ENCODE assay signal across 16 cellular contexts in genomic region chr2:42307180-42307579, GRCh38. TPM values are rescaled to one million over a fixed set of nuclear protein-coding genes. Genes with fewer than 3 reads are reported as not detected.
DNase-seq lines count a peak whose midpoint lies in the region; ATAC-seq lines count a peak whose summit lies in the region.
"Had no signal": no experiment of that assay in that cellular context is flagged by ENCODE, and none has a peak within 500 bp of the region (broad histone marks: within the 10 kb centered on the region; RNA-seq: fewer than 3 reads in every experiment).

No MANE protein-coding gene starts in this region.

- no peaks in the 10 kb centered on the region for H3K27me3 Mint-ChIP-seq in activated CD4-positive, alpha-beta T cell treated with anti-CD3 and anti-CD28 coated beads, Interleukin-2, amount 10 ng/mL, durations not matched to agents 7 days and 5 days
- no peaks in the 10 kb centered on the region for H3K27me3 Mint-ChIP-seq in activated naive CD8-positive, alpha-beta T cell treated with anti-CD3 and anti-CD28 coated beads, Interleukin-2, amount 10 ng/mL, durations not matched to agents 7 days and 5 days
- no peaks in the 10 kb centered on the region for H3K27me3 Mint-ChIP-seq in activated naive CD8-positive, alpha-beta T cell treated with anti-CD3 and anti-CD28 coated beads for 36 hours
- no peaks in the 10 kb centered on the region for H3K27me3 Mint-ChIP-seq in T-helper 17 cell
- H3K27me3 Mint-ChIP-seq: CD4-positive, alpha-beta memory T cell; IgD-negative memory B cell had no signal

- H3K4me3 Mint-ChIP-seq in activated CD4-positive, alpha-beta T cell treated with anti-CD3 and anti-CD28 coated beads, Interleukin-2, amount 10 ng/mL, durations not matched to agents 7 days and 5 days: no peak overlapping the region
- H3K4me3 Mint-ChIP-seq in activated naive CD8-positive, alpha-beta T cell treated with anti-CD3 and anti-CD28 coated beads, Interleukin-2, amount 10 ng/mL, durations not matched to agents 7 days and 5 days: no peak overlapping the region
- H3K4me3 Mint-ChIP-seq in activated naive CD8-positive, alpha-beta T cell treated with anti-CD3 and anti-CD28 coated beads for 36 hours: no peak overlapping the region
- H3K4me3 Mint-ChIP-seq in T-helper 17 cell: no peak overlapping the region
- H3K4me3 Mint-ChIP-seq: CD14-positive monocyte, H9, IgD-negative memory B cell had no signal

- peaks cover 17% of the 10 kb centered on the region for H3K4me1 Mint-ChIP-seq in activated CD4-positive, alpha-beta T cell treated with anti-CD3 and anti-CD28 coated beads, Interleukin-2, amount 10 ng/mL, durations not matched to agents 7 days and 5 days
- peaks cover 14% of the 10 kb centered on the region for H3K4me1 Mint-ChIP-seq in activated naive CD8-positive, alpha-beta T cell treated with anti-CD3 and anti-CD28 coated beads, Interleukin-2, amount 10 ng/mL, durations not matched to agents 7 days and 5 days
- H3K4me1 Mint-ChIP-seq in activated naive CD8-positive, alpha-beta T cell treated with anti-CD3 and anti-CD28 coated beads for 36 hours: peaks cover 4% of the 10 kb centered on the region
- peaks cover 25% of the 10 kb centered on the region for H3K4me1 Mint-ChIP-seq in T-helper 17 cell
- H3K4me1 Mint-ChIP-seq: CD14-positive monocyte, H9, IgD-negative memory B cell had no signal

- DNase-seq in activated CD4-positive, alpha-beta T cell treated with anti-CD3 and anti-CD28 coated beads, Interleukin-2, amount 10 ng/mL, durations not matched to agents 7 days and 5 days: no peak
- no peak for DNase-seq in activated CD4-positive, alpha-beta T cell treated with anti-CD3 and anti-CD28 coated beads, Interleukin-2, amount 50 U/mL, for 4 hours
- no peak for DNase-seq in activated naive CD8-positive, alpha-beta T cell treated with anti-CD3 and anti-CD28 coated beads, Interleukin-2, amount 10 ng/mL, durations not matched to agents 7 days and 5 days
- DNase-seq in activated naive CD8-positive, alpha-beta T cell treated with anti-CD3 and anti-CD28 coated beads for 36 hours: no peak
- DNase-seq in T-helper 17 cell (no peak), SKM-1 treated with dmso at 0.1 percent for 144 hours (lab: John Stamatoyannopoulos, UW; ENCODE audit: unreplicated experiment) (no peak), AML-193 (lab: John Stamatoyannopoulos, UW) (no peak)
- DNase-seq: CD4-positive, alpha-beta memory T cell; DMS153; DMS79 treated with DMSO at 0.1 percent for 48 hours; GF-D8; H9 had no signal

- CTCF ChIA-PET in activated CD4-positive, alpha-beta T cell treated with anti-CD3 and anti-CD28 coated beads, Interleukin-2, amount 10 ng/mL, durations not matched to agents 7 days and 5 days (lab: Charles Lee): interaction anchor here (0.8 to 1.3 kb wide), 2 partner anchors 9 to 19 kb away, joined by 3 read pairs; no protein-coding TSS in a partner anchor

- no peaks in the 10 kb centered on the region for H3K9me3 Mint-ChIP-seq in activated CD4-positive, alpha-beta T cell treated with anti-CD3 and anti-CD28 coated beads, Interleukin-2, amount 10 ng/mL, durations not matched to agents 7 days and 5 days
- H3K9me3 Mint-ChIP-seq in activated naive CD8-positive, alpha-beta T cell treated with anti-CD3 and anti-CD28 coated beads, Interleukin-2, amount 10 ng/mL, durations not matched to agents 7 days and 5 days: no peaks in the 10 kb centered on the region
- no peaks in the 10 kb centered on the region for H3K9me3 Mint-ChIP-seq in activated naive CD8-positive, alpha-beta T cell treated with anti-CD3 and anti-CD28 coated beads for 36 hours
- H3K9me3 Mint-ChIP-seq: CD14-positive monocyte; CD4-positive, alpha-beta memory T cell; H9; IgD-negative memory B cell had no signal

- POLR2A ChIA-PET in activated CD4-positive, alpha-beta T cell treated with anti-CD3 and anti-CD28 coated beads, Interleukin-2, amount 10 ng/mL, durations not matched to agents 7 days and 5 days (lab: Charles Lee): no interaction called here
- POLR2A ChIA-PET in activated naive CD8-positive, alpha-beta T cell treated with anti-CD3 and anti-CD28 coated beads, Interleukin-2, amount 10 ng/mL, durations not matched to agents 7 days and 5 days (lab: Charles Lee): no interaction called here

- H3K9me3 ChIP-seq in T-helper 17 cell (ENCODE audit: control insufficient read depth, low read length, poor library complexity, severe bottlenecking): no peaks in the 10 kb centered on the region
- H3K9me3 ChIP-seq: A549, BLaER1 had no signal

- H3K27ac Mint-ChIP-seq in activated CD4-positive, alpha-beta T cell treated with anti-CD3 and anti-CD28 coated beads, Interleukin-2, amount 10 ng/mL, durations not matched to agents 7 days and 5 days: peak overlapping the region; percentile 25
- H3K27ac Mint-ChIP-seq in activated naive CD8-positive, alpha-beta T cell treated with anti-CD3 and anti-CD28 coated beads, Interleukin-2, amount 10 ng/mL, durations not matched to agents 7 days and 5 days: peak overlapping the region; percentile 16
- H3K27ac Mint-ChIP-seq in activated naive CD8-positive, alpha-beta T cell treated with anti-CD3 and anti-CD28 coated beads for 36 hours: no peak overlapping the region
- H3K27ac Mint-ChIP-seq in T-helper 17 cell: peak overlapping the region; percentile 8
- H3K27ac Mint-ChIP-seq: H9 had no signal

- ATAC-seq in activated naive CD8-positive, alpha-beta T cell treated with anti-CD3 and anti-CD28 coated beads, Interleukin-2, amount 10 ng/mL, durations not matched to agents 7 days and 5 days (ENCODE audit: low read depth): no peak
- ATAC-seq in T-helper 17 cell: no peak
- ATAC-seq: A549 had no signal

- peaks cover 44% of the 10 kb centered on the region for H3K36me3 Mint-ChIP-seq in activated CD4-positive, alpha-beta T cell treated with anti-CD3 and anti-CD28 coated beads, Interleukin-2, amount 10 ng/mL, durations not matched to agents 7 days and 5 days (ENCODE audit: low read depth)
- peaks cover 40% of the 10 kb centered on the region for H3K36me3 Mint-ChIP-seq in activated naive CD8-positive, alpha-beta T cell treated with anti-CD3 and anti-CD28 coated beads, Interleukin-2, amount 10 ng/mL, durations not matched to agents 7 days and 5 days
- H3K36me3 Mint-ChIP-seq in activated naive CD8-positive, alpha-beta T cell treated with anti-CD3 and anti-CD28 coated beads for 36 hours: peaks cover 18% of the 10 kb centered on the region
- peaks cover 2% of the 10 kb centered on the region for H3K36me3 Mint-ChIP-seq in T-helper 17 cell (ENCODE audit: low read depth)

RNA-seq across cellular contexts. Expression of gene COX7A2L, which starts 53.8 kb away (rescaled TPM):
- total RNA-seq in activated CD4-positive, alpha-beta T cell treated with anti-CD3 and anti-CD28 coated beads, Interleukin-2, amount 10 ng/mL, durations not matched to agents 7 days and 5 days: 10 to 100 TPM; 86.4 to 92.1 TPM
- 10 to 100 TPM; 88.0 to 92.0 TPM for total RNA-seq in activated naive CD8-positive, alpha-beta T cell treated with anti-CD3 and anti-CD28 coated beads, Interleukin-2, amount 10 ng/mL, durations not matched to agents 7 days and 5 days
- total RNA-seq in activated naive CD8-positive, alpha-beta T cell treated with anti-CD3 and anti-CD28 coated beads for 36 hours: 100 to 1,000 TPM; 107 to 110 TPM
- total RNA-seq in T-helper 17 cell: 10 to 100 TPM; 50.9 to 55.3 TPM
